ENCODE assay signal across 17 cellular contexts in genomic region chr17:773467-774319, GRCh38. TPM values are rescaled to one million over a fixed set of nuclear protein-coding genes. Genes with fewer than 3 reads are reported as not detected.
A peak's percentile ranks its signal among the peaks of the same experiment; 100 is the strongest.
DNase-seq lines count a peak whose midpoint lies in the region; ATAC-seq and TF ChIP-seq lines count a peak whose summit lies in the region.
"Had no signal": no experiment of that assay in that cellular context is flagged by ENCODE, and none has a peak within 500 bp of the region (broad histone marks: within the 10 kb centered on the region; RNA-seq: fewer than 3 reads in every experiment).

No MANE protein-coding gene starts in this region.

- peak overlapping the region; percentile 38 for H3K4me3 Mint-ChIP-seq in activated CD8-positive, alpha-beta T cell treated with anti-CD3 and anti-CD28 coated beads for 36 hours
- no peak overlapping the region for H3K4me3 Mint-ChIP-seq in activated CD8-positive, alpha-beta T cell treated with anti-CD3 and anti-CD28 coated beads, Interleukin-2, amount 10 ng/mL, durations not matched to agents 7 days and 5 days
- H3K4me3 Mint-ChIP-seq in central memory CD8-positive, alpha-beta T cell, result no peak overlapping the region
- peak overlapping the region; percentile 27 for H3K4me3 Mint-ChIP-seq in stimulated activated memory B cell treated with anti-CD40 and anti-IgM and Interleukin-4, amounts not matched to agents 10 μg/mL and 1 μg/mL and 100 μg/mL, for 72 hours
- no peak overlapping the region for H3K4me3 Mint-ChIP-seq in chondrocyte (ENCODE audit: unreplicated experiment)
- H3K4me3 Mint-ChIP-seq: naive B cell had no signal

- H3K36me3 Mint-ChIP-seq in activated CD8-positive, alpha-beta T cell treated with anti-CD3 and anti-CD28 coated beads for 36 hours (ENCODE audit: low read depth), result peaks cover 64% of the 10 kb centered on the region
- H3K36me3 Mint-ChIP-seq in activated CD8-positive, alpha-beta T cell treated with anti-CD3 and anti-CD28 coated beads, Interleukin-2, amount 10 ng/mL, durations not matched to agents 7 days and 5 days (ENCODE audit: low read depth), result peaks cover 78% of the 10 kb centered on the region
- H3K36me3 Mint-ChIP-seq in central memory CD8-positive, alpha-beta T cell (ENCODE audit: insufficient read depth), result peaks cover 75% of the 10 kb centered on the region
- H3K36me3 Mint-ChIP-seq in stimulated activated memory B cell treated with anti-CD40 and anti-IgM and Interleukin-4, amounts not matched to agents 10 μg/mL and 1 μg/mL and 100 μg/mL, for 72 hours, result peaks cover 81% of the 10 kb centered on the region
- peaks cover 49% of the 10 kb centered on the region for H3K36me3 Mint-ChIP-seq in chondrocyte (ENCODE audit: low read depth)

- H3K4me1 Mint-ChIP-seq in activated CD8-positive, alpha-beta T cell treated with anti-CD3 and anti-CD28 coated beads for 36 hours (ENCODE audit: low read depth), result peaks cover 22% of the 10 kb centered on the region
- H3K4me1 Mint-ChIP-seq in activated CD8-positive, alpha-beta T cell treated with anti-CD3 and anti-CD28 coated beads, Interleukin-2, amount 10 ng/mL, durations not matched to agents 7 days and 5 days (ENCODE audit: low read depth), result peaks cover 12% of the 10 kb centered on the region
- peaks cover 12% of the 10 kb centered on the region for H3K4me1 Mint-ChIP-seq in central memory CD8-positive, alpha-beta T cell
- H3K4me1 Mint-ChIP-seq in stimulated activated memory B cell treated with anti-CD40 and anti-IgM and Interleukin-4, amounts not matched to agents 10 μg/mL and 1 μg/mL and 100 μg/mL, for 72 hours, result peaks cover 32% of the 10 kb centered on the region
- H3K4me1 Mint-ChIP-seq in chondrocyte (ENCODE audit: low read depth), result peaks cover 8% of the 10 kb centered on the region

- CTCF ChIA-PET in activated CD8-positive, alpha-beta T cell treated with anti-CD3 and anti-CD28 coated beads for 36 hours (lab: Charles Lee), result interaction anchor here (1.2 to 1.8 kb wide), 4 partner anchors 8 to 283 kb away, joined by 3 to 6 read pairs (median 5); partner anchors contain the start of genes GEMIN4, GLOD4, MRM3 and TIMM22
- CTCF ChIA-PET in activated CD8-positive, alpha-beta T cell treated with anti-CD3 and anti-CD28 coated beads, Interleukin-2, amount 10 ng/mL, durations not matched to agents 7 days and 5 days (lab: Charles Lee), result interaction anchor here (0.6 to 1.0 kb wide), 4 partner anchors 8 to 223 kb away, joined by 3 read pairs; partner anchors contain the start of gene TIMM22

- no peak for TF ChIP-seq CTCF in activated CD8-positive, alpha-beta T cell treated with anti-CD3 and anti-CD28 coated beads for 36 hours (IDR thresholded peaks at IDR 0.05)
- TF ChIP-seq CTCF in NB4 (IDR thresholded peaks at IDR 0.05; ENCODE audit: low read depth, low read length) (no peak), chondrocyte (IDR thresholded peaks at IDR 0.05) (no peak)

- no peak for TF ChIP-seq POLR2A in NB4 (IDR thresholded peaks at IDR 0.05; ENCODE audit: extremely low read depth, insufficient read length)

- POLR2A ChIA-PET in activated CD8-positive, alpha-beta T cell treated with anti-CD3 and anti-CD28 coated beads for 36 hours (lab: Charles Lee), result interaction anchor here (0.8 to 1.1 kb wide), 3 partner anchors 8 to 12 kb away, joined by 3 to 6 read pairs (median 5); partner anchors contain the start of genes GLOD4 and MRM3
- POLR2A ChIA-PET in activated CD8-positive, alpha-beta T cell treated with anti-CD3 and anti-CD28 coated beads, Interleukin-2, amount 10 ng/mL, durations not matched to agents 7 days and 5 days (lab: Charles Lee), result interaction anchor here (0.6 to 1.5 kb wide), 2 partner anchors 8 to 17 kb away, joined by 3 to 7 read pairs; partner anchors contain the start of genes GLOD4 and MRM3

- H3K4me3 ChIP-seq in NB4 (ENCODE audit: low read depth, low read length), result no peak overlapping the region
- H3K4me3 ChIP-seq: dorsolateral prefrontal cortex had no signal

- peak overlapping the region; percentile 82 for H3K27ac Mint-ChIP-seq in activated CD8-positive, alpha-beta T cell treated with anti-CD3 and anti-CD28 coated beads for 36 hours
- no peak overlapping the region for H3K27ac Mint-ChIP-seq in activated CD8-positive, alpha-beta T cell treated with anti-CD3 and anti-CD28 coated beads, Interleukin-2, amount 10 ng/mL, durations not matched to agents 7 days and 5 days
- H3K27ac Mint-ChIP-seq in central memory CD8-positive, alpha-beta T cell (ENCODE audit: low read depth), result peak overlapping the region; percentile 41
- H3K27ac Mint-ChIP-seq in stimulated activated memory B cell treated with anti-CD40 and anti-IgM and Interleukin-4, amounts not matched to agents 10 μg/mL and 1 μg/mL and 100 μg/mL, for 72 hours, result peak overlapping the region; percentile 91
- no peak overlapping the region for H3K27ac Mint-ChIP-seq in chondrocyte (ENCODE audit: unreplicated experiment)

- H3K9me3 Mint-ChIP-seq in activated CD8-positive, alpha-beta T cell treated with anti-CD3 and anti-CD28 coated beads for 36 hours, result no peaks in the 10 kb centered on the region
- no peaks in the 10 kb centered on the region for H3K9me3 Mint-ChIP-seq in activated CD8-positive, alpha-beta T cell treated with anti-CD3 and anti-CD28 coated beads, Interleukin-2, amount 10 ng/mL, durations not matched to agents 7 days and 5 days (ENCODE audit: insufficient read depth)
- no peaks in the 10 kb centered on the region for H3K9me3 Mint-ChIP-seq in central memory CD8-positive, alpha-beta T cell
- no peaks in the 10 kb centered on the region for H3K9me3 Mint-ChIP-seq in stimulated activated memory B cell treated with anti-CD40 and anti-IgM and Interleukin-4, amounts not matched to agents 10 μg/mL and 1 μg/mL and 100 μg/mL, for 72 hours
- H3K9me3 Mint-ChIP-seq in chondrocyte (ENCODE audit: low read depth), result no peaks in the 10 kb centered on the region
- H3K9me3 Mint-ChIP-seq: naive B cell had no signal

- H3K27me3 Mint-ChIP-seq in activated CD8-positive, alpha-beta T cell treated with anti-CD3 and anti-CD28 coated beads for 36 hours, result no peaks in the 10 kb centered on the region
- no peaks in the 10 kb centered on the region for H3K27me3 Mint-ChIP-seq in activated CD8-positive, alpha-beta T cell treated with anti-CD3 and anti-CD28 coated beads, Interleukin-2, amount 10 ng/mL, durations not matched to agents 7 days and 5 days (ENCODE audit: low read depth)
- H3K27me3 Mint-ChIP-seq in central memory CD8-positive, alpha-beta T cell, result no peaks in the 10 kb centered on the region
- H3K27me3 Mint-ChIP-seq in stimulated activated memory B cell treated with anti-CD40 and anti-IgM and Interleukin-4, amounts not matched to agents 10 μg/mL and 1 μg/mL and 100 μg/mL, for 72 hours, result no peaks in the 10 kb centered on the region
- H3K27me3 Mint-ChIP-seq in chondrocyte (ENCODE audit: low read depth), result no peaks in the 10 kb centered on the region
- H3K27me3 Mint-ChIP-seq: naive B cell had no signal

- peak; percentile 34 for ATAC-seq in activated CD8-positive, alpha-beta T cell treated with anti-CD3 and anti-CD28 coated beads for 36 hours
- ATAC-seq in activated CD8-positive, alpha-beta T cell treated with anti-CD3 and anti-CD28 coated beads, Interleukin-2, amount 10 ng/mL, durations not matched to agents 7 days and 5 days, result no peak
- no peak for ATAC-seq in central memory CD8-positive, alpha-beta T cell (replicated peaks; ENCODE audit: extremely low read depth, poor library complexity, severe bottlenecking)
- peak; percentile 76 for ATAC-seq in stimulated activated memory B cell treated with anti-CD40 and anti-IgM and Interleukin-4, amounts not matched to agents 10 μg/mL and 1 μg/mL and 100 μg/mL, for 72 hours
- ATAC-seq in HG02571 (IDR thresholded peaks at IDR 0.05; ENCODE audit: unreplicated experiment), result no peak
- ATAC-seq: left lobe of liver had no signal

- intact Hi-C loops in activated CD8-positive, alpha-beta T cell treated with anti-CD3 and anti-CD28 coated beads for 36 hours (cut with micrococcal nuclease), result no loop called here

- DNase-seq in activated CD8-positive, alpha-beta T cell treated with anti-CD3 and anti-CD28 coated beads for 36 hours, result peak; percentile 41
- no peak for DNase-seq in activated CD8-positive, alpha-beta T cell treated with anti-CD3 and anti-CD28 coated beads, Interleukin-2, amount 10 ng/mL, durations not matched to agents 7 days and 5 days
- peak; percentile 54 for DNase-seq in NB4 (ENCODE audit: low read depth)
- no peak for DNase-seq in central memory CD8-positive, alpha-beta T cell (ENCODE audit: low spot score in 2 of 2)
- no peak for DNase-seq in chondrocyte (ENCODE audit: low spot score)
- no peak for DNase-seq in anterior cingulate cortex (lab: John Stamatoyannopoulos, UW)
- DNase-seq: activated CD8-positive, alpha-beta memory T cell treated with anti-CD3 and anti-CD28 coated beads, Interleukin-2, amount 50 U/mL, for 4 hours; dorsolateral prefrontal cortex; GOT3; naive B cell; NCI-H1048; NCI-H2171; SHP77 treated with DMSO at 0.1 percent for 48 hours; stimulated activated CD4-positive, alpha-beta T cell treated with anti-CD3 and anti-CD28 coated beads, Interleukin-2, amount 100 ng/mL, for 48 hours had no signal

RNA-seq across cellular contexts. Expression of gene GLOD4, which starts 8.4 kb away (rescaled TPM):
- total RNA-seq in activated CD8-positive, alpha-beta T cell treated with anti-CD3 and anti-CD28 coated beads for 36 hours, result 10 to 100 TPM; 47.3 to 55.2 TPM
- 10 to 100 TPM; 57.5 to 59.1 TPM for total RNA-seq in activated CD8-positive, alpha-beta T cell treated with anti-CD3 and anti-CD28 coated beads, Interleukin-2, amount 10 ng/mL, durations not matched to agents 7 days and 5 days
- total RNA-seq in chondrocyte, result 53.4 to 54.5 TPM (median 54.0 TPM) in 3 replicates

RNA-seq across cellular contexts. Expression of gene MRM3, which starts 8.5 kb away (rescaled TPM):
- total RNA-seq in activated CD8-positive, alpha-beta T cell treated with anti-CD3 and anti-CD28 coated beads for 36 hours, result 10 to 100 TPM; 35.5 to 36.2 TPM
- 10 to 100 TPM; 19.4 to 19.6 TPM for total RNA-seq in activated CD8-positive, alpha-beta T cell treated with anti-CD3 and anti-CD28 coated beads, Interleukin-2, amount 10 ng/mL, durations not matched to agents 7 days and 5 days
- total RNA-seq in chondrocyte, result 7.2 to 8.5 TPM (median 7.3 TPM) in 3 replicates

RNA-seq across cellular contexts. Expression of gene GEMIN4, which starts 21.6 kb away (rescaled TPM):
- total RNA-seq in activated CD8-positive, alpha-beta T cell treated with anti-CD3 and anti-CD28 coated beads for 36 hours, result 10 to 100 TPM; 52.8 to 55.8 TPM
- 10 to 100 TPM; 41.4 to 45.8 TPM for total RNA-seq in activated CD8-positive, alpha-beta T cell treated with anti-CD3 and anti-CD28 coated beads, Interleukin-2, amount 10 ng/mL, durations not matched to agents 7 days and 5 days
- total RNA-seq in chondrocyte, result 11.8 to 15.9 TPM (median 12.6 TPM) in 3 replicates

RNA-seq across cellular contexts. Expression of gene TLCD3A, which starts 41.3 kb away (rescaled TPM):
- total RNA-seq in activated CD8-positive, alpha-beta T cell treated with anti-CD3 and anti-CD28 coated beads for 36 hours, result 10 to 100 TPM; 30.9 to 34.4 TPM
- total RNA-seq in activated CD8-positive, alpha-beta T cell treated with anti-CD3 and anti-CD28 coated beads, Interleukin-2, amount 10 ng/mL, durations not matched to agents 7 days and 5 days, result 10 to 100 TPM; 17.0 to 17.9 TPM
- 26.8 to 28.2 TPM (median 27.2 TPM) in 3 replicates for total RNA-seq in chondrocyte

RNA-seq across cellular contexts. Expression of gene VPS53, which starts 59.1 kb away (rescaled TPM):
- 10 to 100 TPM; 55.7 to 61.6 TPM for total RNA-seq in activated CD8-positive, alpha-beta T cell treated with anti-CD3 and anti-CD28 coated beads for 36 hours
- 10 to 100 TPM; 71.4 to 76.0 TPM for total RNA-seq in activated CD8-positive, alpha-beta T cell treated with anti-CD3 and anti-CD28 coated beads, Interleukin-2, amount 10 ng/mL, durations not matched to agents 7 days and 5 days
- 63.7 to 82.3 TPM (median 74.8 TPM) in 3 replicates for total RNA-seq in chondrocyte

Comparison
In these comparisons a context has a peak if more than half of its experiments do, and no peak if none do; other contexts are left out.
1. ATAC-seq: peak in activated CD8-positive, alpha-beta T cell treated with anti-CD3 and anti-CD28 coated beads for 36 hours (single experiment) and stimulated activated memory B cell treated with anti-CD40 and anti-IgM and Interleukin-4, amounts not matched to agents 10 μg/mL and 1 μg/mL and 100 μg/mL, for 72 hours (single experiment); none in activated CD8-positive, alpha-beta T cell treated with anti-CD3 and anti-CD28 coated beads, Interleukin-2, amount 10 ng/mL, durations not matched to agents 7 days and 5 days (single experiment), central memory CD8-positive, alpha-beta T cell (single experiment) and HG02571 (single experiment).
2. DNase-seq: peak in activated CD8-positive, alpha-beta T cell treated with anti-CD3 and anti-CD28 coated beads for 36 hours (single experiment) and NB4 (single experiment); none in activated CD8-positive, alpha-beta T cell treated with anti-CD3 and anti-CD28 coated beads, Interleukin-2, amount 10 ng/mL, durations not matched to agents 7 days and 5 days (single experiment), central memory CD8-positive, alpha-beta T cell (0 of 2), chondrocyte (single experiment) and anterior cingulate cortex (0 of 58).
3. H3K27ac Mint-ChIP-seq: peak in activated CD8-positive, alpha-beta T cell treated with anti-CD3 and anti-CD28 coated beads for 36 hours (single experiment), central memory CD8-positive, alpha-beta T cell (single experiment) and stimulated activated memory B cell treated with anti-CD40 and anti-IgM and Interleukin-4, amounts not matched to agents 10 μg/mL and 1 μg/mL and 100 μg/mL, for 72 hours (single experiment); none in activated CD8-positive, alpha-beta T cell treated with anti-CD3 and anti-CD28 coated beads, Interleukin-2, amount 10 ng/mL, durations not matched to agents 7 days and 5 days (single experiment) and chondrocyte (single experiment).
4. H3K4me3 Mint-ChIP-seq: peak in activated CD8-positive, alpha-beta T cell treated with anti-CD3 and anti-CD28 coated beads for 36 hours (single experiment) and stimulated activated memory B cell treated with anti-CD40 and anti-IgM and Interleukin-4, amounts not matched to agents 10 μg/mL and 1 μg/mL and 100 μg/mL, for 72 hours (single experiment); none in activated CD8-positive, alpha-beta T cell treated with anti-CD3 and anti-CD28 coated beads, Interleukin-2, amount 10 ng/mL, durations not matched to agents 7 days and 5 days (single experiment), central memory CD8-positive, alpha-beta T cell (single experiment) and chondrocyte (single experiment).